In genomic region chr10:6101181-6101580, GRCh38 we compare ENCODE assay signal across 11 cellular contexts.
DNase-seq lines count a peak whose midpoint lies in the region; ATAC-seq and TF ChIP-seq lines count a peak whose summit lies in the region.
"Had no signal": no experiment of that assay in that cellular context is flagged by ENCODE, and none has a peak within 500 bp of the region (broad histone marks: within the 10 kb centered on the region; RNA-seq: fewer than 3 reads in every experiment).

No MANE protein-coding gene starts in this region.

- H3K9me3 ChIP-seq in DOHH2 (ENCODE audit: control insufficient read depth, insufficient read depth, low read length) (no peaks in the 10 kb centered on the region), OCI-LY1 (ENCODE audit: low read length) (no peaks in the 10 kb centered on the region)
- H3K9me3 ChIP-seq: esophagus squamous epithelium had no signal

- H3F3A ChIP-seq in DOHH2 (ENCODE audit: control insufficient read depth, insufficient read depth) = peaks cover 27% of the 10 kb centered on the region
- 0 out of 2 replicates have a peak, but pooled peaks cover 3% of the 10 kb centered on the region for H3F3A ChIP-seq in OCI-LY1 (ENCODE audit: insufficient read depth, low read length)

- H3K79me2 ChIP-seq in DOHH2 (ENCODE audit: control insufficient read depth, low read length) (peaks cover 88% of the 10 kb centered on the region), OCI-LY1 (ENCODE audit: insufficient read depth, low read length) (peaks cover 68% of the 10 kb centered on the region)

- peaks cover 91% of the 10 kb centered on the region for H3K36me3 ChIP-seq in DOHH2 (ENCODE audit: control insufficient read depth, low read length)
- peaks cover 85% of the 10 kb centered on the region for H3K36me3 ChIP-seq in OCI-LY1 (ENCODE audit: insufficient read depth, low read length)

- peak; percentile 92 for ATAC-seq in GM19395 (IDR thresholded peaks at IDR 0.05; ENCODE audit: unreplicated experiment)
- peak; percentile 65 for ATAC-seq in HG02884 (IDR thresholded peaks at IDR 0.05; ENCODE audit: unreplicated experiment)
- ATAC-seq in GM21360 (IDR thresholded peaks at IDR 0.05; ENCODE audit: unreplicated experiment) = no peak
- ATAC-seq in GM19324 (IDR thresholded peaks at IDR 0.05; ENCODE audit: low FRiP score, unreplicated experiment) = no peak

- no peaks in the 10 kb centered on the region; the same call in 1 of the 2 replicates for H4K20me1 ChIP-seq in DOHH2 (ENCODE audit: control insufficient read depth, insufficient read depth, low read depth, low read length)
- no peaks in the 10 kb centered on the region for H4K20me1 ChIP-seq in OCI-LY1 (ENCODE audit: insufficient read depth, low read length)

- H3K4me1 ChIP-seq in DOHH2 (ENCODE audit: control insufficient read depth, low read length) = peaks cover 18% of the 10 kb centered on the region
- H3K4me1 ChIP-seq in OCI-LY1 (ENCODE audit: insufficient read depth, low read length, severe bottlenecking) = peaks cover 27% of the 10 kb centered on the region

- H2AFZ ChIP-seq in OCI-LY1 (ENCODE audit: low read length) = no peak overlapping the region

- peak overlapping the region; percentile 16; the same call in 1 of the 2 replicates for H3K4me3 ChIP-seq in DOHH2 (ENCODE audit: low read length)
- H3K4me3 ChIP-seq in OCI-LY1 (ENCODE audit: low read depth, low read length, poor library complexity, severe bottlenecking) = peak overlapping the region; percentile 22
- H3K4me3 ChIP-seq: esophagus squamous epithelium had no signal

- H3K27ac ChIP-seq in DOHH2 (ENCODE audit: low read depth, low read length) = peak overlapping the region; percentile 30
- peak overlapping the region; percentile 87 for H3K27ac ChIP-seq in OCI-LY1 (ENCODE audit: low read depth, low read length, poor library complexity, severe bottlenecking)
- H3K27ac ChIP-seq: esophagus squamous epithelium had no signal

- peak overlapping the region; percentile 49 for H3K9ac ChIP-seq in OCI-LY1 (ENCODE audit: low read length)

- TF ChIP-seq CTCF in DOHH2 (IDR thresholded peaks at IDR 0.05; ENCODE audit: low read depth, low read length, poor library complexity, severe bottlenecking) (no peak), OCI-LY1 (IDR thresholded peaks at IDR 0.05; ENCODE audit: low read length) (no peak), GM13977 (IDR thresholded peaks at IDR 0.05; ENCODE audit: extremely low read depth, insufficient read depth, missing control alignments) (no peak)

- H3K9me2 ChIP-seq in DOHH2 (replicated peaks; ENCODE audit: control insufficient read depth, low read length) (no peaks in the 10 kb centered on the region), OCI-LY1 (ENCODE audit: low read depth, low read length) (no peaks in the 10 kb centered on the region)

- H3K4me2 ChIP-seq in DOHH2 (ENCODE audit: low read length) (peak overlapping the region; percentile 49), OCI-LY1 (ENCODE audit: low read length) (peak overlapping the region; percentile 57)

- DNase-seq in GM13977 (ENCODE audit: low spot score) = no peak
- DNase-seq in activated CD8-positive, alpha-beta memory T cell treated with anti-CD3 and anti-CD28 coated beads, Interleukin-2, amount 50 U/mL, for 48 hours = no peak
- DNase-seq: esophagus squamous epithelium, H9, mesenchymal stem cell had no signal

- in situ Hi-C loops in GM13977 (cut with MboI; ENCODE audit: low pct_unique_long_range_greater_than_20kb, low sequenced_read_pairs, unreplicated experiment) = loop anchor here (10.0 kb wide), 2 partner anchors 54 to 294 kb away; no protein-coding TSS in a partner anchor

- no peaks in the 10 kb centered on the region for H3K27me3 ChIP-seq in DOHH2 (ENCODE audit: control insufficient read depth, low read length)
- no peaks in the 10 kb centered on the region for H3K27me3 ChIP-seq in OCI-LY1 (ENCODE audit: insufficient read depth, low read length)
- H3K27me3 ChIP-seq: esophagus squamous epithelium had no signal

Comparison
In these comparisons a context has a peak if more than half of its experiments do, and no peak if none do; other contexts are left out.
1. ATAC-seq: peak in GM19395 (single experiment) and HG02884 (single experiment); none in GM21360 (single experiment) and GM19324 (single experiment).